Comparison of ENCODE assay signal across 17 cellular contexts in genomic region chr3:27719306-27720003, GRCh38. TPM values are rescaled to one million over a fixed set of nuclear protein-coding genes. Genes with fewer than 3 reads are reported as not detected.
DNase-seq lines count a peak whose midpoint lies in the region; ATAC-seq, FAIRE-seq and TF ChIP-seq lines count a peak whose summit lies in the region.
"Had no signal": no experiment of that assay in that cellular context is flagged by ENCODE, and none has a peak within 500 bp of the region (broad histone marks: within the 10 kb centered on the region; RNA-seq: fewer than 3 reads in every experiment).

No MANE protein-coding gene starts in this region.

- H3K27ac Mint-ChIP-seq in activated T-cell treated with anti-CD3 and anti-CD28 coated beads, Interleukin-2, amount 50 U/mL, for 24 hours, result peak overlapping the region; percentile 60
- peak overlapping the region; percentile 68 to 78 for H3K27ac Mint-ChIP-seq in T-cell

- H2AFZ ChIP-seq in H1 (ENCODE audit: low read length), result no peak overlapping the region

- peaks cover 14% of the 10 kb centered on the region for H3K23me2 ChIP-seq in H1 (ENCODE audit: low read depth, low read length)

- H3K4ac ChIP-seq in H1 (replicated peaks; ENCODE audit: insufficient read length, low read depth, low read length), result no peak overlapping the region

- no peak overlapping the region for H2BK120ac ChIP-seq in H1 (replicated peaks; ENCODE audit: low read depth, low read length)

- ATAC-seq in T-cell (replicated peaks in 1 of 4) (no peak), aorta (ENCODE audit: low FRiP score) (no peak)
- ATAC-seq: gastroesophageal sphincter had no signal

- peaks cover 8 to 28% of the 10 kb centered on the region in 2 experiments for H4K20me1 ChIP-seq in H1 (replicated peaks in 1 of 2; ENCODE audit: control insufficient read depth in 1 of 2, insufficient read depth in 2 of 2, low read length in 2 of 2)

- H3K27me3 ChIP-seq in H1 (replicated peaks in 1 of 4; ENCODE audit: control insufficient read depth in 3 of 4, extremely low read depth in 1 of 4, insufficient read depth in 3 of 4, low read length in 3 of 4) (peaks cover 77 to 100% (median 92%) of the 10 kb centered on the region in 4 experiments), spleen (replicated peaks in 1 of 7) (peaks cover 0 to 98% (median 82%) of the 10 kb centered on the region in 7 donors), aorta (ENCODE audit: control insufficient read depth in 1 of 2, insufficient read depth in 2 of 2, low read length in 1 of 2) (peaks cover 0 to 2% of the 10 kb centered on the region in 2 donors), prostate gland (replicated peaks; ENCODE audit: insufficient read depth) (peaks cover 14% of the 10 kb centered on the region)

- peak overlapping the region; percentile 80 for H3K4me3 Mint-ChIP-seq in activated T-cell treated with anti-CD3 and anti-CD28 coated beads, Interleukin-2, amount 50 U/mL, for 24 hours
- peak overlapping the region; percentile 84 to 89 (median 84) for H3K4me3 Mint-ChIP-seq in T-cell

- H4K8ac ChIP-seq in H1 (ENCODE audit: extremely low read depth, insufficient read depth, low read length), result no peak overlapping the region

- peaks cover 5% of the 10 kb centered on the region for H3K36me3 Mint-ChIP-seq in activated T-cell treated with anti-CD3 and anti-CD28 coated beads, Interleukin-2, amount 50 U/mL, for 24 hours (ENCODE audit: low read depth)
- peaks cover 6% of the 10 kb centered on the region for H3K36me3 Mint-ChIP-seq in T-cell

- no peaks in the 10 kb centered on the region for H3K79me2 ChIP-seq in H1 (ENCODE audit: control insufficient read depth in 1 of 2, insufficient read depth in 2 of 2, low read length in 2 of 2)

- peak overlapping the region; percentile 51 to 88; a peak in 3 of 4 replicates for H3K4me2 ChIP-seq in H1 (ENCODE audit: insufficient read depth in 1 of 2, low read depth in 2 of 2, low read length in 2 of 2)

- no peak overlapping the region for H2BK5ac ChIP-seq in H1 (ENCODE audit: low read depth, low read length)

- H2BK12ac ChIP-seq in H1 (ENCODE audit: low read depth, low read length), result no peak overlapping the region; the same call in 1 of the 2 replicates

- no peak for FAIRE-seq in H1 (lab: Jason Lieb, UNC)

- H3K14ac ChIP-seq in H1 (ENCODE audit: insufficient read length), result no peak overlapping the region

- TF ChIP-seq RAD21 in H1 (IDR thresholded peaks at IDR 0.05 in 1 of 2, conservative IDR thresholded peaks at IDR 0.05 in 1 of 2; ENCODE audit: low read depth in 2 of 2, low read length in 2 of 2), result no peak

- POLR2A ChIA-PET in T-cell (lab: Charles Lee), result interaction anchor here (0.6 to 0.7 kb wide), 4 partner anchors 240 to 642 kb away, joined by 3 read pairs; no protein-coding TSS in a partner anchor
- POLR2A ChIA-PET in H1 (lab: Charles Lee; ENCODE audit: partially characterized antibody), result interaction anchor here (1.2 to 2.9 kb wide), 3 partner anchors 10 to 235 kb away, joined by 4 to 9 read pairs (median 6); partner anchors contain the start of gene SLC4A7

- peaks cover 13 to 46% (median 20%) of the 10 kb centered on the region in 4 experiments for H3K4me1 ChIP-seq in H1 (replicated peaks in 1 of 4; ENCODE audit: control insufficient read depth in 3 of 4, insufficient read depth in 4 of 4, low read length in 3 of 4)
- peaks cover 21 to 59% (median 48%) of the 10 kb centered on the region in 6 donors for H3K4me1 ChIP-seq in spleen
- peaks cover 0 to 2% of the 10 kb centered on the region in 2 donors for H3K4me1 ChIP-seq in aorta (ENCODE audit: control insufficient read depth in 1 of 2, insufficient read depth in 2 of 2, low read length in 2 of 2)
- H3K4me1 ChIP-seq in prostate gland (replicated peaks), result no peaks in the 10 kb centered on the region

- no peak overlapping the region for H3K23ac ChIP-seq in H1 (ENCODE audit: insufficient read length)

- H4K5ac ChIP-seq in H1 (ENCODE audit: insufficient read length, low read depth, low read length), result no peak overlapping the region

- intact Hi-C loops in spleen (cut with DNase I; ENCODE audit: low total_unique reads) (loop anchor here (5.0 kb wide), 1 partner anchor 603 kb away; no protein-coding TSS in a partner anchor), aorta (cut with DNase I) (no loop called here), prostate gland (cut with DNase I) (no loop called here)

- H4K91ac ChIP-seq in H1 (replicated peaks; ENCODE audit: insufficient read length, low read length), result no peak overlapping the region

- 13% methylated on average over 6 of the region's 6 CpGs; no CpG with 5 or more reads in 1 of the 2 experiments for WGBS in H1 (ENCODE audit: extremely low coverage in 1 of 2, insufficient coverage in 1 of 2, insufficient read length in 1 of 2, insufficient replicate concordance in 2 of 2, low coverage in 1 of 2, low lambda C conversion rate in 2 of 2, missing lambda C conversion rate in 1 of 2), 2 experiments
- WGBS in spleen, 5 donors, result 49 to 61% (median 56%) methylated on average over 6 of the region's 6 CpGs
- 95% methylated on average over 6 of the region's 6 CpGs for WGBS in aorta, 2 donors
- WGBS in prostate gland, result 73% methylated on average over 6 of the region's 6 CpGs

- TF ChIP-seq EP300 in H1 (IDR thresholded peaks at IDR 0.05; ENCODE audit: borderline replicate concordance in 1 of 2, low read depth in 2 of 2, low read length in 2 of 2), result no peak

- CTCF ChIA-PET in T-cell (lab: Charles Lee), result interaction anchor here (0.5 to 6.0 kb wide), 15 partner anchors 7 to 636 kb away, joined by 3 to 93 read pairs (median 6); no protein-coding TSS in a partner anchor
- CTCF ChIA-PET in H1 (lab: Charles Lee; ENCODE audit: partially characterized antibody), result interaction anchor here (0.6 to 6.8 kb wide), 9 partner anchors 7 to 949 kb away, joined by 3 to 70 read pairs (median 11); no protein-coding TSS in a partner anchor

- H3K9me3 ChIP-seq in H1 (ENCODE audit: insufficient read depth in 2 of 2, low read depth in 1 of 2, low read length in 1 of 2) (no peaks in the 10 kb centered on the region), spleen (peaks cover 0 to 6% (median 0%) of the 10 kb centered on the region in 8 donors), aorta (ENCODE audit: control insufficient read depth, low read length) (no peaks in the 10 kb centered on the region), prostate gland (no peaks in the 10 kb centered on the region)
- H3K9me3 ChIP-seq: adrenal gland, gastroesophageal sphincter, suprapubic skin had no signal

- no peak overlapping the region for H3K56ac ChIP-seq in H1 (replicated peaks; ENCODE audit: insufficient read length, low read depth, low read length)

- H3K36me3 ChIP-seq in H1 (ENCODE audit: control insufficient read depth in 2 of 4, insufficient read depth in 4 of 4, low read length in 3 of 4) (no peaks in the 10 kb centered on the region), spleen (no peaks in the 10 kb centered on the region), aorta (ENCODE audit: control insufficient read depth in 1 of 2, insufficient read depth in 2 of 2, low read length in 1 of 2) (no peaks in the 10 kb centered on the region), prostate gland (no peaks in the 10 kb centered on the region)
- H3K36me3 ChIP-seq: adrenal gland, cardiac muscle cell, gastroesophageal sphincter, suprapubic skin had no signal

- no peaks in the 10 kb centered on the region for H3K79me1 ChIP-seq in H1 (ENCODE audit: low read depth, low read length)

- H2BK20ac ChIP-seq in H1 (ENCODE audit: low read length), result no peak overlapping the region

- peaks cover 66% of the 10 kb centered on the region for H3K27me3 Mint-ChIP-seq in activated T-cell treated with anti-CD3 and anti-CD28 coated beads, Interleukin-2, amount 50 U/mL, for 24 hours
- peaks cover 30 to 59% of the 10 kb centered on the region in 2 donors for H3K27me3 Mint-ChIP-seq in T-cell

- TF ChIP-seq CTCF in H1 (IDR thresholded peaks at IDR 0.05; ENCODE audit: control extremely low read depth in 1 of 3, insufficient read depth in 1 of 3, low read depth in 1 of 3, low read length in 3 of 3) (no peak), spleen (IDR thresholded peaks at IDR 0.05 in 8 of 11, conservative IDR thresholded peaks at IDR 0.05 in 3 of 11) (no peak), prostate gland (IDR thresholded peaks at IDR 0.05) (no peak)

- TF ChIP-seq POLR2A in H1 (IDR thresholded peaks at IDR 0.05; ENCODE audit: control extremely low read depth in 1 of 2, low read depth in 2 of 2, low read length in 2 of 2) (no peak), spleen (IDR thresholded peaks at IDR 0.05) (no peak), prostate gland (IDR thresholded peaks at IDR 0.05) (no peak)

- H3K9me3 Mint-ChIP-seq in activated T-cell treated with anti-CD3 and anti-CD28 coated beads, Interleukin-2, amount 50 U/mL, for 24 hours, result no peaks in the 10 kb centered on the region
- no peaks in the 10 kb centered on the region for H3K9me3 Mint-ChIP-seq in T-cell

- H2AK5ac ChIP-seq in H1 (ENCODE audit: low read depth, low read length), result no peak overlapping the region

- peaks cover 48% of the 10 kb centered on the region for H3K4me1 Mint-ChIP-seq in activated T-cell treated with anti-CD3 and anti-CD28 coated beads, Interleukin-2, amount 50 U/mL, for 24 hours (ENCODE audit: low read depth)
- H3K4me1 Mint-ChIP-seq in T-cell, result peaks cover 38 to 48% (median 46%) of the 10 kb centered on the region in 3 donors

- no peak overlapping the region for H2BK15ac ChIP-seq in H1 (ENCODE audit: low read length)

- no peak overlapping the region for H3K9ac ChIP-seq in H1 (replicated peaks in 1 of 4; ENCODE audit: extremely low read depth in 1 of 4, low read depth in 3 of 4, low read length in 3 of 4)

- peak overlapping the region in 1 of 4 experiments; percentile 64; a peak in 1 of 8 replicates for H3K4me3 ChIP-seq in H1 (ENCODE audit: extremely low read depth in 1 of 4, insufficient read depth in 2 of 4, low read depth in 3 of 4, low read length in 4 of 4)
- peak overlapping the region in 6 of 8 donors; percentile 11 to 85 (median 62) for H3K4me3 ChIP-seq in spleen
- no peak overlapping the region for H3K4me3 ChIP-seq in aorta (ENCODE audit: low read length in 2 of 2)
- H3K4me3 ChIP-seq in prostate gland, result no peak overlapping the region
- H3K4me3 ChIP-seq: adrenal gland, cardiac muscle cell, gastroesophageal sphincter, suprapubic skin had no signal

- no peak overlapping the region for H3K18ac ChIP-seq in H1 (ENCODE audit: extremely low read depth, low read length)

- DNase-seq in activated T-cell treated with anti-CD3 and anti-CD28 coated beads, Interleukin-2, amount 50 U/mL, for 24 hours, result no peak
- DNase-seq in activated T-cell treated with anti-CD3 and anti-CD28 coated beads, Interleukin-2, amount 50 U/mL, for 1 hour, result no peak
- DNase-seq in T-cell (no peak), H1 (ENCODE audit: low read depth in 1 of 2, low spot score in 2 of 2) (no peak), spleen (no peak), aorta (no peak), EL (no peak), prostate gland (ENCODE audit: low spot score) (no peak)
- DNase-seq: activated CD4-positive, alpha-beta T cell treated with anti-CD3 and anti-CD28 coated beads, Interleukin-2, amount 50 U/mL, for 1 hour; adrenal gland; DMS79; NCI-H1436; NCI-H524 treated with DMSO at 0.1 percent for 48 hours had no signal

- H3K27ac ChIP-seq in H1 (ENCODE audit: low read depth, low read length) (no peak overlapping the region), spleen (peak overlapping the region in 7 of 8 donors; percentile 26 to 81 (median 73)), aorta (ENCODE audit: low read depth in 1 of 2, low read length in 2 of 2) (no peak overlapping the region), prostate gland (no peak overlapping the region)
- H3K27ac ChIP-seq: adrenal gland, cardiac muscle cell, gastroesophageal sphincter, suprapubic skin had no signal

RNA-seq across cellular contexts. Expression of gene EOMES, which starts 2.7 kb away (rescaled TPM):
- total RNA-seq in T-cell (10 to 100 TPM in 3 of 5 donors, 1 to 10 TPM in 2; 6.2 to 22.8 (median 14.4) TPM), spleen (10 to 100 TPM in 6 of 7 donors, 1 to 10 TPM in 1; 7.7 to 17.2 (median 14.6) TPM), aorta (under 1 TPM; 0.36 to 0.60 TPM), prostate gland (under 1 TPM in 1 of 2 donors, not detected in 1; 0.46 TPM)
- total RNA-seq in H1 (2021; fragmentation: NEBNext Ultra II Directional; extraction: Animal tissue kit (Norgen Biotek cat#: 25700)), result 0.47 and 0.50 TPM in 2 replicates
- polyA plus RNA-seq in H1 (2011; rRNA removed) (0.09 TPM in 2 replicates), spleen (1 to 10 TPM; 1.1 to 2.3 (median 1.3) TPM), aorta (1 to 10 TPM in 1 of 2 donors, not detected in 1; 1.2 TPM)
- polyA plus RNA-seq in H1 (2011; cell fraction: cytosol; rRNA removed), result 0.13 TPM
- 0.11 TPM for polyA plus RNA-seq in H1 (2011; cell fraction: nucleus; rRNA removed)
- 0.18 to 0.91 TPM (median 0.46 TPM) in 4 replicates for polyA plus RNA-seq in H1 (2012, experiment 1 of 2)
- polyA plus RNA-seq in H1 (2012, experiment 2 of 2), result 0.73 TPM
- polyA plus RNA-seq in H1 (2013, experiment 1 of 2), result 0.26 TPM
- polyA plus RNA-seq in H1 (2013, experiment 2 of 2), result 0.18 TPM
- 0.25 and 0.37 TPM in 2 replicates for polyA minus RNA-seq in H1 (2011; rRNA and poly(A)+ RNA removed)
- not detected for polyA minus RNA-seq in H1 (2011; cell fraction: cytosol; rRNA and poly(A)+ RNA removed)
- 0.40 TPM for polyA minus RNA-seq in H1 (2011; cell fraction: nucleus; rRNA and poly(A)+ RNA removed)
- total RNA-seq: A673, cardiac muscle cell, suprapubic skin had no signal

Comparison
In these comparisons a context has a peak if more than half of its experiments do, and no peak if none do; other contexts are left out.
1. H3K27ac ChIP-seq: peak in spleen (7 of 8); none in H1 (single experiment), aorta (0 of 2) and prostate gland (0 of 2).
2. H3K4me3 ChIP-seq: peak in spleen (6 of 8); none in aorta (0 of 2) and prostate gland (0 of 2).